ENCODE assay signal across 1 cellular context in genomic region chr4:165433529-165433928, GRCh38.
TF ChIP-seq lines count a peak whose summit lies in the region.

No MANE protein-coding gene starts in this region.

TF ChIP-seq in HepG2, 621 proteins besides CTCF, POLR2A, EP300 and RAD21:
- no peak for TF ChIP-seq SETDB1 (CRISPR knock-in tag; IDR thresholded peaks at IDR 0.05; ENCODE audit: borderline replicate concordance)
- TF ChIP-seq YY1 (IDR thresholded peaks at IDR 0.05; ENCODE audit: insufficient read depth, insufficient replicate concordance, low read depth, low read length): no peak
- 0 out of 2 replicates have a peak, but pooled peaks have one; percentile 8 for TF ChIP-seq ZBTB33 (CRISPR knock-in tag; IDR thresholded peaks at IDR 0.05)
